Comparison of ENCODE assay signal across 9 cellular contexts in genomic region chr3:172034786-172035685, GRCh38. TPM values are rescaled to one million over a fixed set of nuclear protein-coding genes. Genes with fewer than 3 reads are reported as not detected.
DNase-seq lines count a peak whose midpoint lies in the region; ATAC-seq and TF ChIP-seq lines count a peak whose summit lies in the region.
"Had no signal": no experiment of that assay in that cellular context is flagged by ENCODE, and none has a peak within 500 bp of the region (broad histone marks: within the 10 kb centered on the region; RNA-seq: fewer than 3 reads in every experiment).

No MANE protein-coding gene starts in this region.

- intact Hi-C loops in CD4-positive, alpha-beta T cell (cut with DNase I, micrococcal nuclease): loop anchor here (2.0 to 10.0 kb wide), 5 partner anchors 237 to 712 kb away; no protein-coding TSS in a partner anchor
- intact Hi-C loops in left ventricle myocardium superior (cut with micrococcal nuclease): loop anchor here (10.0 kb wide), 1 partner anchor 310 kb away; no protein-coding TSS in a partner anchor

- 79 to 87% methylated on average over 9 of the region's 9 CpGs for WGBS in tibial nerve, 2 donors

- H3K9me3 ChIP-seq in CD4-positive, alpha-beta T cell (ENCODE audit: control insufficient read depth, low read length): no peaks in the 10 kb centered on the region
- no peaks in the 10 kb centered on the region for H3K9me3 ChIP-seq in RWPE2 (ENCODE audit: severe bottlenecking)
- no peaks in the 10 kb centered on the region for H3K9me3 ChIP-seq in tibial nerve
- H3K9me3 ChIP-seq: SJCRH30 had no signal

- H3K27ac ChIP-seq in CD4-positive, alpha-beta T cell (ENCODE audit: low read depth, low read length): no peak overlapping the region
- H3K27ac ChIP-seq in RWPE2 (ENCODE audit: poor library complexity, severe bottlenecking): no peak overlapping the region
- no peak overlapping the region for H3K27ac ChIP-seq in tibial nerve
- H3K27ac ChIP-seq: SJCRH30 had no signal

- no peak for ATAC-seq in CD4-positive, alpha-beta T cell (ENCODE audit: poor library complexity)
- no peak for ATAC-seq in RWPE2 (ENCODE audit: low read depth)
- no peak for ATAC-seq in left ventricle myocardium superior

- no peak overlapping the region for H3K4me3 Mint-ChIP-seq in CD4-positive, alpha-beta T cell

- TF ChIP-seq CTCF in CD4-positive, alpha-beta T cell (IDR thresholded peaks at IDR 0.05): peak; percentile 65
- TF ChIP-seq CTCF in GM20000 (IDR thresholded peaks at IDR 0.05; ENCODE audit: extremely low read depth, missing control alignments) (peak; percentile 1), RWPE2 (IDR thresholded peaks at IDR 0.05; ENCODE audit: poor library complexity, severe bottlenecking) (peak; percentile 48), tibial nerve (IDR thresholded peaks at IDR 0.05) (peak in 4 of 5 experiments; percentile 29 to 46 (median 35))

- TF ChIP-seq EP300 in tibial nerve (IDR thresholded peaks at IDR 0.05): no peak

- DNase-seq in CD4-positive, alpha-beta T cell: no peak
- DNase-seq in GM20000 (ENCODE audit: low spot score) (peak; percentile 31), RWPE2 (ENCODE audit: low spot score) (no peak), glomerular visceral epithelial cell (ENCODE audit: extremely low spot score) (peak; percentile 33), tibial nerve (ENCODE audit: low spot score in 2 of 2) (peak in 1 of 2 donors; percentile 34), HPDE6-E6E7 (ENCODE audit: extremely low spot score) (no peak), NCI-H1105 treated with DMSO at 0.1 percent for 48 hours (lab: John Stamatoyannopoulos, UW) (no peak), left ventricle myocardium superior (no peak)

- H3K9me3 Mint-ChIP-seq in CD4-positive, alpha-beta T cell: no peaks in the 10 kb centered on the region

- no peak overlapping the region for H3K27ac Mint-ChIP-seq in CD4-positive, alpha-beta T cell

- H3K4me1 ChIP-seq in RWPE2 (ENCODE audit: insufficient read depth, poor library complexity, severe bottlenecking) (no peaks in the 10 kb centered on the region), tibial nerve (peaks cover 0 to 9% (median 0%) of the 10 kb centered on the region in 4 donors)
- H3K4me1 ChIP-seq: SJCRH30 had no signal

- peaks cover 5% of the 10 kb centered on the region for H3K36me3 Mint-ChIP-seq in CD4-positive, alpha-beta T cell (ENCODE audit: low read depth)

- H3K27me3 Mint-ChIP-seq in CD4-positive, alpha-beta T cell: peaks cover 5% of the 10 kb centered on the region

- CTCF ChIA-PET in CD4-positive, alpha-beta T cell (lab: Charles Lee): interaction anchor here (0.8 to 1.6 kb wide), 8 partner anchors 13 to 306 kb away, joined by 3 to 5 read pairs (median 3); no protein-coding TSS in a partner anchor

- peaks cover 20% of the 10 kb centered on the region for H3K4me1 Mint-ChIP-seq in CD4-positive, alpha-beta T cell (ENCODE audit: low read depth)

- H3K27me3 ChIP-seq in CD4-positive, alpha-beta T cell (ENCODE audit: control insufficient read depth, insufficient read depth, low read length): no peaks in the 10 kb centered on the region
- H3K27me3 ChIP-seq in RWPE2 (ENCODE audit: insufficient read depth, poor library complexity, severe bottlenecking) (no peaks in the 10 kb centered on the region), tibial nerve (no peaks in the 10 kb centered on the region)
- H3K27me3 ChIP-seq: SJCRH30 had no signal

- H3K36me3 ChIP-seq in RWPE2 (ENCODE audit: low read depth): no peaks in the 10 kb centered on the region
- H3K36me3 ChIP-seq in tibial nerve: no peaks in the 10 kb centered on the region
- H3K36me3 ChIP-seq: SJCRH30 had no signal

- H3K4me3 ChIP-seq in RWPE2 (ENCODE audit: severe bottlenecking) (no peak overlapping the region), tibial nerve (no peak overlapping the region)
- H3K4me3 ChIP-seq: SJCRH30 had no signal

- POLR2A ChIA-PET in CD4-positive, alpha-beta T cell (lab: Charles Lee): interaction anchor here (0.6 to 1.2 kb wide), 2 partner anchors 96 to 298 kb away, joined by 3 to 4 read pairs; no protein-coding TSS in a partner anchor

- TF ChIP-seq POLR2A in tibial nerve (IDR thresholded peaks at IDR 0.05): no peak

RNA-seq across cellular contexts. Expression of gene FNDC3B, which starts 4.3 kb away (rescaled TPM):
- 10 to 100 TPM; 26.1 to 28.7 TPM for total RNA-seq in CD4-positive, alpha-beta T cell
- 100 to 1,000 TPM in 2 of 4 donors, 10 to 100 TPM in 2; 87.5 to 106 (median 95.7) TPM for total RNA-seq in tibial nerve
- total RNA-seq in left ventricle myocardium superior: 64.4 TPM

Comparison
In these comparisons a context has a peak if more than half of its experiments do, and no peak if none do; other contexts are left out.
1. DNase-seq: peak in GM20000 (single experiment) and glomerular visceral epithelial cell (single experiment); none in CD4-positive, alpha-beta T cell (0 of 10), RWPE2 (single experiment), HPDE6-E6E7 (single experiment), NCI-H1105 treated with DMSO at 0.1 percent for 48 hours (single experiment) and left ventricle myocardium superior (single experiment).
2. CTCF ChIP-seq: peak in every context shown above with its lines; median percentile 65 in CD4-positive, alpha-beta T cell; 48 in RWPE2; 35 in tibial nerve; 1 in GM20000.